ENCODE assay signal across 8 cellular contexts in the genomic region with DNA sequence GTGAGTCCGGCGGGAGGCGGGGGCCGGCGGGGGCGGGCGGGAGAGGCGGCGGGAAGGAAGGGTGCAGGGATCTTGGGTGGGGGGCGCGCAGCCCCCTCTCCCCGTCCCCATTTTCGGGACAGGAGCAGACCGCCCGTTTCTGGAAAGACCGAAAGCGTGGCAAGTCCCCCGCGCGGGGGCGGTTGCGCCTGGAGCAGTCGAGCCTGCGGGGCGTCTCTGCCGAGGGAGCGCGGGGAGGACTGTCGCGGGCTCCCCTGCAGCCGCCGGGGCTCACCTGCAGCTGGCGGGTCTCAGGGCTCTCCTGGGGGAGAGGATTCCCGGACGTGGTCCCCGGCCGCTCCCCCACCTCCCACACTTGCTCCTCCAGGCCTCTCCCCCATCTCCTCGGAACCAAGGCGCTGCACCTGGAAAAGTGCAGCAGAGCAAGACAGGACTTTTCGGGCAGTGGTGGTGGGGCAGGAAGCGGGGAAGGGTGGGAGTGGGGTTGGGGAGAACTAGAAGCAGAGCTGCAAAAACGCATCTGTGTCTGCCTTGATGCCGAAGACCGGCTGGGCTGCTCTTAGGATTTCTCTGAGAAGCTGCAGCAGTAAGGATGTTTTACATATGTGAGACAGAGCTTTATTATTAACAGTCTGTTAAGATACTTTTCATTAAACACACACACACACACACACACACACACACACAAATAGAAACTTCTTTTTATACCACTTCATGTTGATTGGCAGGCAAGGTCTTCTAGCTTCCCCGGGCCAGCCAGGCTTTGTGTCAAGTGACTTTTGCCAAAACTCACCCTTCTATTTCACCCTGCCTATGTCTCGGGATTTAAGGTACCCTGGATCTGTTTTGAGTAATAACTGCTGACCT. TPM values are rescaled to one million over a fixed set of nuclear protein-coding genes. Genes with fewer than 3 reads are reported as not detected.
DNase-seq lines count a peak whose midpoint lies in the region; ATAC-seq and TF ChIP-seq lines count a peak whose summit lies in the region.

No MANE protein-coding gene starts in this region.

- H3K36me3 Mint-ChIP-seq in mesothelial cell of epicardium = no peaks in the 10 kb centered on the region

- no peak for TF ChIP-seq POLR2A in testis (IDR thresholded peaks at IDR 0.05)

- DNase-seq in SIG-M5 treated with dmso at 0.1 percent for 504 hours (lab: John Stamatoyannopoulos, UW; ENCODE audit: unreplicated experiment) = peak; percentile 10
- no peak for DNase-seq in SIG-M5 (lab: John Stamatoyannopoulos, UW)
- peak; percentile 24 to 67 for DNase-seq in mesothelial cell of epicardium (ENCODE audit: low spot score in 2 of 2, unreplicated experiment in 2 of 2)
- peak; percentile 50 for DNase-seq in testis

- H3K27me3 ChIP-seq in duodenal mucosa (ENCODE audit: control insufficient read depth in 1 of 2, insufficient read depth in 2 of 2, low read length in 2 of 2) (no peaks in the 10 kb centered on the region), testis (no peaks in the 10 kb centered on the region)

- H3K4me1 ChIP-seq in duodenal mucosa (ENCODE audit: control insufficient read depth in 1 of 2, insufficient read depth in 2 of 2, low read length in 2 of 2) (peaks cover 5 to 10% of the 10 kb centered on the region in 2 donors), testis (peaks cover 19% of the 10 kb centered on the region)

- H3K4me1 Mint-ChIP-seq in mesothelial cell of epicardium = peaks cover 21% of the 10 kb centered on the region

- ATAC-seq in HG03439 (IDR thresholded peaks at IDR 0.05; ENCODE audit: unreplicated experiment) = peak; percentile 26
- ATAC-seq in HG03196 (IDR thresholded peaks at IDR 0.05; ENCODE audit: unreplicated experiment) = no peak

- peak overlapping the region; percentile 52 to 68 for H3K4me3 ChIP-seq in duodenal mucosa (ENCODE audit: low read depth in 1 of 2, low read length in 2 of 2)
- peak overlapping the region; percentile 81 to 83 for H3K4me3 ChIP-seq in testis

- TF ChIP-seq CTCF in VCaP (conservative IDR thresholded peaks at IDR 0.05) = no peak
- no peak for TF ChIP-seq CTCF in mesothelial cell of epicardium (IDR thresholded peaks at IDR 0.05; ENCODE audit: unreplicated experiment)
- no peak for TF ChIP-seq CTCF in testis (IDR thresholded peaks at IDR 0.05)

- H3K4me3 Mint-ChIP-seq in mesothelial cell of epicardium = peak overlapping the region; percentile 75

- WGBS in testis, 2 donors = 4 to 7% methylated on average over 21 to 26 of the region's 46 CpGs

- no peak overlapping the region for H3K27ac Mint-ChIP-seq in mesothelial cell of epicardium

- no peaks in the 10 kb centered on the region for H3K9me3 ChIP-seq in duodenal mucosa (ENCODE audit: control insufficient read depth in 1 of 2, low read length in 2 of 2)
- no peaks in the 10 kb centered on the region for H3K9me3 ChIP-seq in testis

- H3K9ac ChIP-seq in duodenal mucosa (ENCODE audit: low read depth in 1 of 2, low read length in 2 of 2) = peak overlapping the region; percentile 23 to 32

- H3K27ac ChIP-seq in VCaP = peak overlapping the region; percentile 61
- no peak overlapping the region for H3K27ac ChIP-seq in duodenal mucosa (ENCODE audit: low read depth, low read length)
- H3K27ac ChIP-seq in testis = peak overlapping the region in 1 of 2 donors; percentile 64

- H3K9me3 Mint-ChIP-seq in mesothelial cell of epicardium = no peaks in the 10 kb centered on the region

- intact Hi-C loops in testis (cut with DNase I; ENCODE audit: low total_unique reads) = no loop called here

- peaks cover 8% of the 10 kb centered on the region for H3K27me3 Mint-ChIP-seq in mesothelial cell of epicardium (ENCODE audit: low read depth)

- H3K36me3 ChIP-seq in duodenal mucosa (ENCODE audit: control insufficient read depth in 1 of 2, insufficient read depth in 2 of 2, low read length in 2 of 2) = no peaks in the 10 kb centered on the region
- no peaks in the 10 kb centered on the region for H3K36me3 ChIP-seq in testis (ENCODE audit: low read depth, missing control alignments)

RNA-seq across cellular contexts. Expression of a gene that starts 0.7 kb away (rescaled TPM):
- 14.0 to 15.6 TPM (median 15.0 TPM) in 3 replicates for total RNA-seq in mesothelial cell of epicardium
- 100 to 1,000 TPM; 112 to 121 TPM for total RNA-seq in testis
- polyA plus RNA-seq in testis (ENCODE audit: insufficient read depth, low read depth, low replicate concordance) = 144 TPM
